ENCODE assay signal across 30 cellular contexts in the genomic region with DNA sequence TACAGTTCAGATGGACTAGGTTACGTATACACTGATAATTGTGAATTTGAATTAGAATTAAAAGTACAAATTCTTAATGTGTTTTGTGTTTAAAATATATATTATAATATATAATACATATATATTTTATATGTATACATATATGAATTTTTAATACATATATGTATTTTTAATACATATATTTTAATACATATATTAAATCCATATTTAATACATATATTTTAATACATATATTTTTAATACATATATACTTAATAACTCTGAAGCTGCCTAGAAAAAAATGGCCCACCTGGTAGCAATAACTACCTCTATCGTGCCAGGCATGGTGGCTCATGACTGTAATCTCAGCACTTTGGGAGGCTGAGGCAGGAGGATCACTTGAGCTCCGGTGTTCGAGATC.
"Had no signal": no experiment of that assay in that cellular context is flagged by ENCODE, and none has a peak within 500 bp of the region (broad histone marks: within the 10 kb centered on the region; RNA-seq: fewer than 3 reads in every experiment).

No MANE protein-coding gene starts in this region.

- H3K4me3 ChIP-seq: colonic mucosa, gastrocnemius medialis, heart left ventricle had no signal

- H3K27ac Mint-ChIP-seq: activated B cell treated with CpG ODN at 0.5 μM for 24 hours; activated CD8-positive, alpha-beta T cell treated with anti-CD3 and anti-CD28 coated beads for 36 hours; activated naive CD8-positive, alpha-beta T cell; activated T-helper 17 cell treated with anti-CD3 and anti-CD28 coated beads, Interleukin-2, amount 50 U/mL, for 72 hours; T-helper 17 cell had no signal

- H3K27me3 Mint-ChIP-seq: activated B cell treated with CpG ODN at 0.5 μM for 24 hours; activated CD8-positive, alpha-beta T cell treated with anti-CD3 and anti-CD28 coated beads for 36 hours; activated naive CD8-positive, alpha-beta T cell; activated T-helper 17 cell treated with anti-CD3 and anti-CD28 coated beads, Interleukin-2, amount 50 U/mL, for 72 hours; central memory CD8-positive, alpha-beta T cell; T-helper 17 cell had no signal

- H3K9me3 ChIP-seq: colonic mucosa, gastrocnemius medialis, heart left ventricle had no signal

- H3K36me3 ChIP-seq: brain microvascular endothelial cell, colonic mucosa, gastrocnemius medialis, heart left ventricle had no signal

- FAIRE-seq: astrocyte, bronchial epithelial cell had no signal

- H3K9me3 Mint-ChIP-seq: activated B cell treated with CpG ODN at 0.5 μM for 24 hours; activated CD8-positive, alpha-beta T cell treated with anti-CD3 and anti-CD28 coated beads for 36 hours; activated T-cell treated with anti-CD3 and anti-CD28 coated beads, Interleukin-2, amount 50 U/mL, for 4 hours; activated T-helper 17 cell treated with anti-CD3 and anti-CD28 coated beads, Interleukin-2, amount 50 U/mL, for 72 hours; central memory CD8-positive, alpha-beta T cell had no signal

- H3K36me3 Mint-ChIP-seq: activated naive CD8-positive, alpha-beta T cell had no signal

- H3K4me1 Mint-ChIP-seq: activated T-helper 17 cell treated with anti-CD3 and anti-CD28 coated beads, Interleukin-2, amount 50 U/mL, for 72 hours; T-helper 17 cell had no signal

- ATAC-seq: activated CD4-positive, CD25-positive, alpha-beta regulatory T cell treated with anti-CD3 and anti-CD28 coated beads, Interleukin-2, amount 50 U/mL, for 24 hours; activated CD8-positive, alpha-beta T cell treated with anti-CD3 and anti-CD28 coated beads for 36 hours; activated T-cell treated with anti-CD3 and anti-CD28 coated beads, Interleukin-2, amount 50 U/mL, for 4 hours; activated T-helper 17 cell treated with anti-CD3 and anti-CD28 coated beads, Interleukin-2, amount 50 U/mL, for 72 hours; esophagus mucosa; gastrocnemius medialis; heart left ventricle; T-helper 17 cell had no signal

- DNase-seq: activated B cell treated with CpG ODN at 0.5 μM for 24 hours; activated CD4-positive, alpha-beta T cell treated with anti-CD3 and anti-CD28 coated beads for 48 hours; activated CD4-positive, alpha-beta T cell treated with anti-CD3 and anti-CD28 coated beads, Interleukin-2, amount 50 U/mL, for 1 hour; activated CD4-positive, alpha-beta T cell treated with anti-CD3 and anti-CD28 coated beads, Interleukin-2, amount 50 U/mL, for 48 hours; activated CD8-positive, alpha-beta memory T cell treated with anti-CD3 and anti-CD28 coated beads for 24 hours; activated CD8-positive, alpha-beta T cell treated with anti-CD3 and anti-CD28 coated beads for 36 hours; activated effector memory CD4-positive, alpha-beta T cell treated with Interleukin-2 at 50 U/mL for 16 hours; activated gamma-delta T cell treated with Interleukin-2 at 50 U/mL for 16 hours; activated naive CD4-positive, alpha-beta T cell treated with anti-CD3 and anti-CD28 coated beads, Interleukin-2, amount 50 U/mL, for 16 hours; activated naive CD4-positive, alpha-beta T cell treated with Interleukin-2 at 50 U/mL for 16 hours; activated T-cell treated with anti-CD3 and anti-CD28 coated beads, Interleukin-2, amount 50 U/mL, for 4 hours; amniotic stem cell; anterior cingulate cortex; brain microvascular endothelial cell; colonic mucosa; effector CD8-positive, alpha-beta T cell; foreskin fibroblast; gastrocnemius medialis; glutamatergic neuron; heart left ventricle; T-helper 1 cell; T-helper 17 cell had no signal

- H3K4me1 ChIP-seq: colonic mucosa, gastrocnemius medialis, heart left ventricle had no signal

- H3K27ac ChIP-seq: brain microvascular endothelial cell, colonic mucosa, gastrocnemius medialis, heart left ventricle, VCaP had no signal

- H3K4me3 Mint-ChIP-seq: activated B cell treated with CpG ODN at 0.5 μM for 24 hours; activated CD8-positive, alpha-beta T cell treated with anti-CD3 and anti-CD28 coated beads for 36 hours; activated naive CD8-positive, alpha-beta T cell; activated T-cell treated with anti-CD3 and anti-CD28 coated beads, Interleukin-2, amount 50 U/mL, for 4 hours; activated T-helper 17 cell treated with anti-CD3 and anti-CD28 coated beads, Interleukin-2, amount 50 U/mL, for 72 hours; central memory CD8-positive, alpha-beta T cell; T-helper 17 cell had no signal
